In genomic region chrX:135981662-135982061, GRCh38 we compare ENCODE assay signal across 17 cellular contexts.
"Had no signal": no experiment of that assay in that cellular context is flagged by ENCODE, and none has a peak within 500 bp of the region (broad histone marks: within the 10 kb centered on the region; RNA-seq: fewer than 3 reads in every experiment).

No MANE protein-coding gene starts in this region.

- H3K27me3 Mint-ChIP-seq: activated B cell treated with CpG ODN at 0.5 μM for 24 hours; activated CD8-positive, alpha-beta memory T cell treated with anti-CD3 and anti-CD28 coated beads, Interleukin-2, amount 10 ng/mL, durations not matched to agents 7 days and 5 days; stimulated activated naive CD8-positive, alpha-beta T cell treated with anti-CD3 and anti-CD28 coated beads, Interleukin-15, Interleukin-2, amounts not matched to agents 100 ng/mL and 50 ng/mL, for 24 hours had no signal

- H3K4me3 ChIP-seq: ascending aorta, cardiac muscle cell, colonic mucosa, gastroesophageal sphincter, ovary, upper lobe of right lung had no signal

- DNase-seq: activated B cell treated with CpG ODN at 0.5 μM for 24 hours; activated CD4-positive, alpha-beta T cell treated with anti-CD3 and anti-CD28 coated beads, Interleukin-2, amount 50 U/mL, for 1 hour; activated CD8-positive, alpha-beta memory T cell treated with anti-CD3 and anti-CD28 coated beads, Interleukin-2, amount 10 ng/mL, durations not matched to agents 7 days and 5 days; activated T-cell treated with anti-CD3 and anti-CD28 coated beads, Interleukin-2, amount 50 U/mL, for 24 hours; colonic mucosa; effector CD4-positive, alpha-beta T cell; kidney glomerular epithelial cell; mesendoderm; ovary; stimulated activated CD4-positive, alpha-beta T cell treated with anti-CD3 and anti-CD28 coated beads, Interleukin-4, amount 100 ng/mL, for 1 hour; stimulated activated CD8-positive, alpha-beta memory T cell treated with anti-CD3 and anti-CD28 coated beads, Interleukin-4, amount 100 ng/mL, for 48 hours; upper lobe of right lung had no signal

- H3K9me3 Mint-ChIP-seq: activated B cell treated with CpG ODN at 0.5 μM for 24 hours; activated T-cell treated with anti-CD3 and anti-CD28 coated beads, Interleukin-2, amount 50 U/mL, for 24 hours; stimulated activated naive CD8-positive, alpha-beta T cell treated with anti-CD3 and anti-CD28 coated beads, Interleukin-15, Interleukin-2, amounts not matched to agents 100 ng/mL and 50 ng/mL, for 24 hours; T-helper 1 cell treated with Interleukin-12 subunit alpha and Interleukin-12 subunit beta and Interleukin-4 antibody, amounts not matched to agents 30 μg/mL and 1 μg/mL, for 36 hours had no signal

- H3K9me3 ChIP-seq: ascending aorta, colonic mucosa, gastroesophageal sphincter, ovary, upper lobe of right lung had no signal

- H3K36me3 ChIP-seq: ascending aorta, cardiac muscle cell, colonic mucosa, gastroesophageal sphincter, ovary, upper lobe of right lung had no signal

- H3K27me3 ChIP-seq: ascending aorta, cardiac muscle cell, colonic mucosa, gastroesophageal sphincter, ovary, upper lobe of right lung had no signal

- ATAC-seq: activated CD8-positive, alpha-beta memory T cell treated with anti-CD3 and anti-CD28 coated beads, Interleukin-2, amount 10 ng/mL, durations not matched to agents 7 days and 5 days; gastroesophageal sphincter; upper lobe of right lung had no signal

- H3K27ac Mint-ChIP-seq: activated B cell treated with CpG ODN at 0.5 μM for 24 hours; activated T-cell treated with anti-CD3 and anti-CD28 coated beads, Interleukin-2, amount 50 U/mL, for 24 hours; T-helper 1 cell treated with Interleukin-12 subunit alpha and Interleukin-12 subunit beta and Interleukin-4 antibody, amounts not matched to agents 30 μg/mL and 1 μg/mL, for 36 hours had no signal

- H3K27ac ChIP-seq: ascending aorta, cardiac muscle cell, colonic mucosa, gastroesophageal sphincter, ovary, upper lobe of right lung had no signal

- H3K4me3 Mint-ChIP-seq: activated B cell treated with CpG ODN at 0.5 μM for 24 hours; activated CD8-positive, alpha-beta memory T cell treated with anti-CD3 and anti-CD28 coated beads, Interleukin-2, amount 10 ng/mL, durations not matched to agents 7 days and 5 days; activated T-cell treated with anti-CD3 and anti-CD28 coated beads, Interleukin-2, amount 50 U/mL, for 24 hours; stimulated activated naive CD8-positive, alpha-beta T cell treated with anti-CD3 and anti-CD28 coated beads, Interleukin-15, Interleukin-2, amounts not matched to agents 100 ng/mL and 50 ng/mL, for 24 hours; T-helper 1 cell treated with Interleukin-12 subunit alpha and Interleukin-12 subunit beta and Interleukin-4 antibody, amounts not matched to agents 30 μg/mL and 1 μg/mL, for 36 hours had no signal

- H3K36me3 Mint-ChIP-seq: activated CD8-positive, alpha-beta memory T cell treated with anti-CD3 and anti-CD28 coated beads, Interleukin-2, amount 10 ng/mL, durations not matched to agents 7 days and 5 days had no signal

- H3K4me1 ChIP-seq: colonic mucosa had no signal
